ENCODE assay signal across 8 cellular contexts in genomic region chr6:26401987-26402658, GRCh38. TPM values are rescaled to one million over a fixed set of nuclear protein-coding genes. Genes with fewer than 3 reads are reported as not detected.
DNase-seq lines count a peak whose midpoint lies in the region; ATAC-seq lines count a peak whose summit lies in the region.

Gene BTN3A1 (plus strand): TSS chr6:26402275. CDS start chr6:26405564, 3,289 bp downstream.

- peaks cover 26% of the 10 kb centered on the region for H3K36me3 Mint-ChIP-seq in activated CD4-positive, alpha-beta T cell treated with anti-CD3 and anti-CD28 coated beads, Interleukin-2, amount 10 ng/mL, durations not matched to agents 24 days and 14 days (ENCODE audit: low read depth)
- H3K36me3 Mint-ChIP-seq in dendritic cell treated with granulocyte-macrophage colony-stimulating factor and Interleukin-4, amounts not matched to agents 40 ng/mL and 50 ng/mL, for 4 days (ENCODE audit: low read depth) = peaks cover 29% of the 10 kb centered on the region

- peak; percentile 83 to 87 for DNase-seq in AML-193 (lab: John Stamatoyannopoulos, UW)
- peak; percentile 8 to 58 for DNase-seq in NCI-H524 (lab: John Stamatoyannopoulos, UW)
- peak; percentile 91 for DNase-seq in activated CD4-positive, alpha-beta T cell treated with anti-CD3 and anti-CD28 coated beads, Interleukin-2, amount 10 ng/mL, durations not matched to agents 24 days and 14 days
- DNase-seq in left lobe of liver (ENCODE audit: low spot score) = peak; percentile 59
- DNase-seq in stimulated activated CD4-positive, alpha-beta T cell treated with anti-CD3 and anti-CD28 coated beads, Interleukin-2, amount 100 ng/mL, for 48 hours = peak; percentile 52

- H3K27me3 Mint-ChIP-seq in activated CD4-positive, alpha-beta T cell treated with anti-CD3 and anti-CD28 coated beads, Interleukin-2, amount 10 ng/mL, durations not matched to agents 24 days and 14 days = no peaks in the 10 kb centered on the region
- H3K27me3 Mint-ChIP-seq in dendritic cell treated with granulocyte-macrophage colony-stimulating factor and Interleukin-4, amounts not matched to agents 40 ng/mL and 50 ng/mL, for 4 days = no peaks in the 10 kb centered on the region

- no peaks in the 10 kb centered on the region for H3K9me3 Mint-ChIP-seq in activated CD4-positive, alpha-beta T cell treated with anti-CD3 and anti-CD28 coated beads, Interleukin-2, amount 10 ng/mL, durations not matched to agents 24 days and 14 days
- no peaks in the 10 kb centered on the region for H3K9me3 Mint-ChIP-seq in dendritic cell treated with granulocyte-macrophage colony-stimulating factor and Interleukin-4, amounts not matched to agents 40 ng/mL and 50 ng/mL, for 4 days

- H3K4me3 Mint-ChIP-seq in activated CD4-positive, alpha-beta T cell treated with anti-CD3 and anti-CD28 coated beads, Interleukin-2, amount 10 ng/mL, durations not matched to agents 24 days and 14 days = peak within 1 kb of the TSS; percentile 96
- H3K4me3 Mint-ChIP-seq in dendritic cell treated with granulocyte-macrophage colony-stimulating factor and Interleukin-4, amounts not matched to agents 40 ng/mL and 50 ng/mL, for 4 days = peak within 1 kb of the TSS; percentile 84

- peaks cover 39% of the 10 kb centered on the region for H3K4me1 Mint-ChIP-seq in activated CD4-positive, alpha-beta T cell treated with anti-CD3 and anti-CD28 coated beads, Interleukin-2, amount 10 ng/mL, durations not matched to agents 24 days and 14 days
- H3K4me1 Mint-ChIP-seq in dendritic cell treated with granulocyte-macrophage colony-stimulating factor and Interleukin-4, amounts not matched to agents 40 ng/mL and 50 ng/mL, for 4 days (ENCODE audit: low read depth) = peaks cover 67% of the 10 kb centered on the region

- intact Hi-C loops in activated CD4-positive, alpha-beta T cell treated with anti-CD3 and anti-CD28 coated beads, Interleukin-2, amount 10 ng/mL, durations not matched to agents 24 days and 14 days (cut with micrococcal nuclease) = loop anchor here (1.0 to 5.0 kb wide), 6 partner anchors 19 to 130 kb away; partner anchors contain the start of genes BTN2A2, BTN3A2 and BTN3A3
- intact Hi-C loops in dendritic cell treated with granulocyte-macrophage colony-stimulating factor and Interleukin-4, amounts not matched to agents 40 ng/mL and 50 ng/mL, for 4 days (cut with micrococcal nuclease) = loop anchor here (2.0 kb wide), 2 partner anchors 37 to 39 kb away; partner anchors contain the start of genes BTN3A2 and BTN3A3

- peak within 1 kb of the TSS; percentile 97 for H3K27ac Mint-ChIP-seq in activated CD4-positive, alpha-beta T cell treated with anti-CD3 and anti-CD28 coated beads, Interleukin-2, amount 10 ng/mL, durations not matched to agents 24 days and 14 days
- peak within 1 kb of the TSS; percentile 85 for H3K27ac Mint-ChIP-seq in dendritic cell treated with granulocyte-macrophage colony-stimulating factor and Interleukin-4, amounts not matched to agents 40 ng/mL and 50 ng/mL, for 4 days

- ATAC-seq in GM19035 (IDR thresholded peaks at IDR 0.05; ENCODE audit: unreplicated experiment) (peak; percentile 88), HG03280 (IDR thresholded peaks at IDR 0.05; ENCODE audit: unreplicated experiment) (peak; percentile 84), left lobe of liver (peak; percentile 96)

RNA-seq across cellular contexts. Expression of gene BTN3A1, which starts in this region (rescaled TPM):
- 29.6 and 33.2 TPM in 2 replicates for total RNA-seq in activated CD4-positive, alpha-beta T cell treated with anti-CD3 and anti-CD28 coated beads, Interleukin-2, amount 10 ng/mL, durations not matched to agents 24 days and 14 days
- 9.5 TPM for total RNA-seq in left lobe of liver

Comparison
In these comparisons a context has a peak if more than half of its experiments do, and no peak if none do; other contexts are left out.
1. Peak in every context shown above with its lines: DNase-seq and ATAC-seq.
2. DNase-seq: peak in every context shown above with its lines; median percentile 91 in activated CD4-positive, alpha-beta T cell treated with anti-CD3 and anti-CD28 coated beads, Interleukin-2, amount 10 ng/mL, durations not matched to agents 24 days and 14 days; 85 in AML-193; 59 in left lobe of liver; 52 in stimulated activated CD4-positive, alpha-beta T cell treated with anti-CD3 and anti-CD28 coated beads, Interleukin-2, amount 100 ng/mL, for 48 hours; 33 in NCI-H524.